ENCODE assay signal across 20 cellular contexts in the genomic region with DNA sequence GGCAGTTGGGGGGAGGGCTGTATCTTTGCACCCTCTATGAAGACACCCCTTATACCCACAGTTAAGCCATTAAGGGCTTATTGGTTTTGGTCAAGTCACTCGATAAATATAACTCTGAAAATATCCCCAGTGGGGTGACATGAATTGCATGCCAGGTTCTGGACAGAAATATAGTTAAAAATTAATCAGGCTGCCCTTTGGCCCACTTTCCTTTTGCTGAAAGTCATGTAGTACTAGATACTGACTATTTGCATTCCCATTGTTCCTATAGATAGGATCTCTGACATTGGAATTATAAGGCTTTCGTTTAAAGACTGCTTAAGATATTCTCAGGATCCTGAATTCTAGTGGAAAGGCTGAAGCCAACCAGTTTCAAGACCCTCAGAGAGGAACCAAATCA. TPM values are rescaled to one million over a fixed set of nuclear protein-coding genes. Genes with fewer than 3 reads are reported as not detected.
DNase-seq lines count a peak whose midpoint lies in the region; ATAC-seq, FAIRE-seq and TF ChIP-seq lines count a peak whose summit lies in the region.
"Had no signal": no experiment of that assay in that cellular context is flagged by ENCODE, and none has a peak within 500 bp of the region (broad histone marks: within the 10 kb centered on the region; RNA-seq: fewer than 3 reads in every experiment).

No MANE protein-coding gene starts in this region.

- H3K4me3 ChIP-seq in kidney (ENCODE audit: low read length in 2 of 2) (no peak overlapping the region), mucosa of descending colon (no peak overlapping the region), brain microvascular endothelial cell (ENCODE audit: low read depth, low read length) (no peak overlapping the region)
- H3K4me3 ChIP-seq: GM12878 had no signal

- intact Hi-C loops in kidney (cut with DNase I) (no loop called here), mucosa of descending colon (cut with DNase I, micrococcal nuclease) (no loop called here)

- no peaks in the 10 kb centered on the region for H3K27me3 ChIP-seq in brain microvascular endothelial cell (replicated peaks)

- no peak for TF ChIP-seq CTCF in kidney (IDR thresholded peaks at IDR 0.05; ENCODE audit: borderline replicate concordance, extremely low read depth, insufficient read depth)
- no peak for TF ChIP-seq CTCF in mucosa of descending colon (IDR thresholded peaks at IDR 0.05)
- TF ChIP-seq CTCF in brain microvascular endothelial cell (IDR thresholded peaks at IDR 0.05; ENCODE audit: low read depth, low read length, missing control alignments): no peak

- no peaks in the 10 kb centered on the region for H3K36me3 Mint-ChIP-seq in activated T-cell treated with anti-CD3 and anti-CD28 coated beads, Interleukin-2, amount 50 U/mL, for 72 hours (ENCODE audit: insufficient read depth in 2 of 2)

- H3K9ac ChIP-seq in kidney (ENCODE audit: low read length in 2 of 2): no peak overlapping the region

- DNase-seq in Caki2 (ENCODE audit: low read depth) (peak; percentile 10), HT-29 (ENCODE audit: low spot score) (peak; percentile 11), kidney (no peak), mucosa of descending colon (peak in 1 of 3 donors; percentile 45), brain microvascular endothelial cell (no peak), NCI-H510A (lab: John Stamatoyannopoulos, UW) (no peak)
- no peak for DNase-seq in activated T-cell treated with anti-CD3 and anti-CD28 coated beads, Interleukin-2, amount 50 U/mL, for 72 hours
- DNase-seq: 8988T, DMS153, EL, NCI-H1105, NCI-H2081, NCI-H774, OCI-M1, Right ventricle myocardium superior had no signal

- H3K27ac Mint-ChIP-seq in activated T-cell treated with anti-CD3 and anti-CD28 coated beads, Interleukin-2, amount 50 U/mL, for 72 hours: no peak overlapping the region
- H3K27ac Mint-ChIP-seq: B cell had no signal

- no peaks in the 10 kb centered on the region for H3K27me3 Mint-ChIP-seq in activated T-cell treated with anti-CD3 and anti-CD28 coated beads, Interleukin-2, amount 50 U/mL, for 72 hours (ENCODE audit: low read depth)
- H3K27me3 Mint-ChIP-seq: B cell had no signal

- in situ Hi-C loops in Caki2 (cut with HindIII; ENCODE audit: low pct_unique_long_range_greater_than_20kb, low sequenced_read_pairs): no loop called here
- in situ Hi-C loops in brain microvascular endothelial cell (cut with HindIII; ENCODE audit: low pct_ligation_motif_present, low sequenced_read_pairs): no loop called here

- H3K9me3 Mint-ChIP-seq in activated T-cell treated with anti-CD3 and anti-CD28 coated beads, Interleukin-2, amount 50 U/mL, for 72 hours: no peaks in the 10 kb centered on the region

- ATAC-seq in mucosa of descending colon (peak; percentile 76), GM21576 (IDR thresholded peaks at IDR 0.05; ENCODE audit: unreplicated experiment) (no peak)
- no peak for ATAC-seq in activated T-cell treated with anti-CD3 and anti-CD28 coated beads, Interleukin-2, amount 50 U/mL, for 72 hours (replicated peaks in 1 of 2)
- ATAC-seq: GM12878, SK-N-SH treated with all-trans-retinoic acid at 6 μM for 48 hours had no signal

- no peaks in the 10 kb centered on the region for H3K4me1 Mint-ChIP-seq in activated T-cell treated with anti-CD3 and anti-CD28 coated beads, Interleukin-2, amount 50 U/mL, for 72 hours (ENCODE audit: low read depth)

- FAIRE-seq in kidney (lab: Jason Lieb, UNC): peak; percentile 17
- FAIRE-seq: GM12878, H54 had no signal

- H3K27ac ChIP-seq in kidney (ENCODE audit: low read depth in 2 of 2, low read length in 2 of 2) (peak overlapping the region in 1 of 2 donors; percentile 17), brain microvascular endothelial cell (no peak overlapping the region)

- H3K9me3 ChIP-seq in kidney (ENCODE audit: control insufficient read depth in 1 of 2, low read length in 2 of 2): no peaks in the 10 kb centered on the region
- H3K9me3 ChIP-seq in mucosa of descending colon: no peaks in the 10 kb centered on the region

- no peak overlapping the region for H3K4me3 Mint-ChIP-seq in activated T-cell treated with anti-CD3 and anti-CD28 coated beads, Interleukin-2, amount 50 U/mL, for 72 hours
- H3K4me3 Mint-ChIP-seq: B cell had no signal

- H3K36me3 ChIP-seq in kidney (ENCODE audit: control insufficient read depth in 1 of 2, insufficient read depth in 2 of 2, low read length in 2 of 2): no peaks in the 10 kb centered on the region
- H3K36me3 ChIP-seq in mucosa of descending colon (ENCODE audit: low read depth): no peaks in the 10 kb centered on the region
- no peaks in the 10 kb centered on the region for H3K36me3 ChIP-seq in brain microvascular endothelial cell (replicated peaks)

- H3K4me1 ChIP-seq in kidney (ENCODE audit: control insufficient read depth in 1 of 2, insufficient read depth in 1 of 2, low read depth in 1 of 2, low read length in 2 of 2) (peaks cover 0 to 7% of the 10 kb centered on the region in 2 donors), mucosa of descending colon (ENCODE audit: low read depth) (no peaks in the 10 kb centered on the region)

RNA-seq across cellular contexts. Expression of a gene that starts 43.5 kb away (rescaled TPM):
- total RNA-seq in Caki2 (2014; rRNA removed; shearing (Covaris generic); ENCODE audit: low replicate concordance): 127 and 128 TPM in 2 replicates
- 16.1 and 21.8 TPM in 2 replicates for total RNA-seq in HT-29 (2014; rRNA removed; shearing (Covaris generic))
- 145 TPM for total RNA-seq in kidney
- 91.2 TPM for polyA plus RNA-seq in kidney (ENCODE audit: insufficient read depth, low read depth, low replicate concordance)
- 10 to 100 TPM; 75.1 to 90.0 (median 79.0) TPM for total RNA-seq in mucosa of descending colon
- total RNA-seq in activated T-cell treated with anti-CD3 and anti-CD28 coated beads, Interleukin-2, amount 50 U/mL, for 72 hours: 10 to 100 TPM; 31.8 to 34.4 TPM

RNA-seq across cellular contexts. Expression of a gene that starts 48.1 kb away (rescaled TPM):
- total RNA-seq in Caki2 (2014; rRNA removed; shearing (Covaris generic); ENCODE audit: low replicate concordance): 18.6 and 20.5 TPM in 2 replicates
- total RNA-seq in HT-29 (2014; rRNA removed; shearing (Covaris generic)): 8.5 and 9.4 TPM in 2 replicates
- total RNA-seq in kidney: 34.7 TPM
- polyA plus RNA-seq in kidney (ENCODE audit: insufficient read depth, low read depth, low replicate concordance): 15.7 TPM
- total RNA-seq in mucosa of descending colon: 10 to 100 TPM; 27.4 to 47.1 (median 34.1) TPM
- total RNA-seq in activated T-cell treated with anti-CD3 and anti-CD28 coated beads, Interleukin-2, amount 50 U/mL, for 72 hours: 10 to 100 TPM; 51.4 to 54.3 TPM

Comparison
In these comparisons a context has a peak if more than half of its experiments do, and no peak if none do; other contexts are left out.
1. DNase-seq: peak in Caki2 (single experiment) and HT-29 (single experiment); none in kidney (single experiment), brain microvascular endothelial cell (single experiment), activated T-cell treated with anti-CD3 and anti-CD28 coated beads, Interleukin-2, amount 50 U/mL, for 72 hours (0 of 2) and NCI-H510A (single experiment).